In genomic region chr21:46180778-46181391, GRCh38 we compare ENCODE assay signal across 28 cellular contexts. TPM values are rescaled to one million over a fixed set of nuclear protein-coding genes. Genes with fewer than 3 reads are reported as not detected.
DNase-seq lines count a peak whose midpoint lies in the region; ATAC-seq, FAIRE-seq and TF ChIP-seq lines count a peak whose summit lies in the region.
"Had no signal": no experiment of that assay in that cellular context is flagged by ENCODE, and none has a peak within 500 bp of the region (broad histone marks: within the 10 kb centered on the region; RNA-seq: fewer than 3 reads in every experiment).

No MANE protein-coding gene starts in this region.

- 90% methylated on average over 26 of the region's 26 CpGs for WGBS in right cardiac atrium
- WGBS in esophagus muscularis mucosa, result 96% methylated on average over 5 of the region's 26 CpGs
- WGBS in spleen, 5 donors, result 89 to 94% (median 92%) methylated on average over 9 to 26 of the region's 26 CpGs
- WGBS in small intestine, 3 donors, result 90 to 94% (median 91%) methylated on average over 23 to 26 of the region's 26 CpGs

- ATAC-seq in right cardiac atrium, result no peak
- ATAC-seq: CD8-positive, alpha-beta T cell; gastrocnemius medialis; GM12878; left cardiac atrium had no signal

- FAIRE-seq in small intestine (lab: Jason Lieb, UNC), result no peak
- FAIRE-seq: GM12878, RCC 7860 had no signal

- peaks cover 6% of the 10 kb centered on the region for H3K4me1 Mint-ChIP-seq in T-helper 2 cell treated with Interferon-gamma antibody and Interleukin-4, amounts not matched to agents 5 μg/mL and 100 μg/mL, for 36 hours (ENCODE audit: low read depth)

- intact Hi-C loops in right cardiac atrium (cut with DNase I), result no loop called here
- intact Hi-C loops in esophagus muscularis mucosa (cut with DNase I), result loop anchor here (5.0 kb wide), 1 partner anchor 34 kb away; no protein-coding TSS in a partner anchor
- intact Hi-C loops in spleen (cut with DNase I; ENCODE audit: low total_unique reads), result no loop called here

- TF ChIP-seq EP300 in esophagus muscularis mucosa (IDR thresholded peaks at IDR 0.05), result no peak

- H3K9me3 Mint-ChIP-seq in T-helper 2 cell treated with Interferon-gamma antibody and Interleukin-4, amounts not matched to agents 5 μg/mL and 100 μg/mL, for 36 hours, result peaks cover 10% of the 10 kb centered on the region

- H3K36me3 ChIP-seq in right atrium auricular region (no peaks in the 10 kb centered on the region), HUES6 (ENCODE audit: control insufficient read depth, insufficient read depth, low read length) (peaks cover 5% of the 10 kb centered on the region; the same call in 1 of the 2 replicates), esophagus muscularis mucosa (peaks cover 0 to 4% (median 0%) of the 10 kb centered on the region in 4 donors), spleen (no peaks in the 10 kb centered on the region), small intestine (ENCODE audit: control insufficient read depth in 2 of 2, insufficient read depth in 2 of 2, low read length in 2 of 2) (no peaks in the 10 kb centered on the region)
- H3K36me3 ChIP-seq: BE2C, gastrocnemius medialis, upper lobe of left lung had no signal

- TF ChIP-seq POLR2A in esophagus muscularis mucosa (IDR thresholded peaks at IDR 0.05; ENCODE audit: low read depth) (no peak), spleen (IDR thresholded peaks at IDR 0.05) (no peak)

- no peak overlapping the region for H3K27ac ChIP-seq in right atrium auricular region
- H3K27ac ChIP-seq in right cardiac atrium (ENCODE audit: low read length), result no peak overlapping the region
- H3K27ac ChIP-seq in HUES6 (ENCODE audit: low read depth, low read length), result peak overlapping the region; percentile 34; the same call in 1 of the 2 replicates
- H3K27ac ChIP-seq in esophagus muscularis mucosa (replicated peaks in 1 of 4), result no peak overlapping the region
- H3K27ac ChIP-seq in spleen, result no peak overlapping the region
- no peak overlapping the region for H3K27ac ChIP-seq in small intestine (ENCODE audit: low read depth in 1 of 2, low read length in 1 of 2)
- H3K27ac ChIP-seq: gastrocnemius medialis, upper lobe of left lung had no signal

- H3K4me1 ChIP-seq in right atrium auricular region, result peaks cover 0 to 13% of the 10 kb centered on the region in 2 donors
- no peaks in the 10 kb centered on the region for H3K4me1 ChIP-seq in right cardiac atrium (ENCODE audit: control insufficient read depth, insufficient read depth, low read length)
- H3K4me1 ChIP-seq in HUES6 (ENCODE audit: control insufficient read depth, insufficient read depth, low read length), result peaks cover 21% of the 10 kb centered on the region
- peaks cover 0 to 32% (median 10%) of the 10 kb centered on the region in 4 donors for H3K4me1 ChIP-seq in esophagus muscularis mucosa
- peaks cover 0 to 25% (median 2%) of the 10 kb centered on the region in 6 donors for H3K4me1 ChIP-seq in spleen
- no peaks in the 10 kb centered on the region for H3K4me1 ChIP-seq in small intestine (ENCODE audit: control insufficient read depth in 2 of 2, insufficient read depth in 1 of 2, low read depth in 1 of 2, low read length in 1 of 2)
- H3K4me1 ChIP-seq: BE2C had no signal

- H3K36me3 Mint-ChIP-seq in T-helper 2 cell treated with Interferon-gamma antibody and Interleukin-4, amounts not matched to agents 5 μg/mL and 100 μg/mL, for 36 hours (ENCODE audit: low read depth), result peaks cover 2% of the 10 kb centered on the region

- TF ChIP-seq CTCF in right atrium auricular region (IDR thresholded peaks at IDR 0.05) (no peak), esophagus muscularis mucosa (IDR thresholded peaks at IDR 0.05) (no peak), spleen (IDR thresholded peaks at IDR 0.05 in 8 of 11, conservative IDR thresholded peaks at IDR 0.05 in 3 of 11) (no peak)

- peak; percentile 53 for DNase-seq in right atrium auricular region (ENCODE audit: low spot score)
- DNase-seq in right cardiac atrium, result no peak
- peak; percentile 64 for DNase-seq in esophagus muscularis mucosa (ENCODE audit: extremely low spot score)
- peak; percentile 71 for DNase-seq in spleen
- DNase-seq in T-helper 2 cell treated with Interferon-gamma antibody and Interleukin-4, amounts not matched to agents 5 μg/mL and 100 μg/mL, for 36 hours (ENCODE audit: low spot score), result no peak
- no peak for DNase-seq in DMS153 treated with DMSO at 0.1 percent for 48 hours (lab: John Stamatoyannopoulos, UW; ENCODE audit: unreplicated experiment)
- no peak for DNase-seq in small intestine
- DNase-seq: activated CD4-positive, alpha-beta T cell treated with anti-CD3 and anti-CD28 coated beads, Interleukin-2, amount 50 U/mL, for 1 hour; activated naive CD4-positive, alpha-beta T cell treated with anti-CD3 and anti-CD28 coated beads, Interleukin-2, amount 50 U/mL, for 16 hours; BE2C; CD8-positive, alpha-beta T cell; gastrocnemius medialis; HCEC 1CT; left cardiac atrium; NCI-H146; NCI-H345; NCI-H748 treated with DMSO at 0.1 percent for 48 hours; stimulated activated CD4-positive, alpha-beta T cell treated with anti-CD3 and anti-CD28 coated beads, Interleukin-15, amount 100 ng/mL, for 24 hours; stimulated activated CD4-positive, alpha-beta T cell treated with anti-CD3 and anti-CD28 coated beads, Interleukin-4, amount 100 ng/mL, for 4 hours; SW 1271 had no signal

- H3K27ac Mint-ChIP-seq in T-helper 2 cell treated with Interferon-gamma antibody and Interleukin-4, amounts not matched to agents 5 μg/mL and 100 μg/mL, for 36 hours, result no peak overlapping the region
- H3K27ac Mint-ChIP-seq: memory B cell had no signal

- H3K27me3 Mint-ChIP-seq in T-helper 2 cell treated with Interferon-gamma antibody and Interleukin-4, amounts not matched to agents 5 μg/mL and 100 μg/mL, for 36 hours (ENCODE audit: low read depth), result peaks cover 5% of the 10 kb centered on the region
- H3K27me3 Mint-ChIP-seq: brain, IgD-negative memory B cell had no signal

- H3K27me3 ChIP-seq in right atrium auricular region (no peaks in the 10 kb centered on the region), right cardiac atrium (ENCODE audit: control insufficient read depth, insufficient read depth) (no peaks in the 10 kb centered on the region), HUES6 (ENCODE audit: control insufficient read depth, insufficient read depth, low read length) (no peaks in the 10 kb centered on the region), esophagus muscularis mucosa (peaks cover 0 to 20% (median 0%) of the 10 kb centered on the region in 4 donors), spleen (replicated peaks in 1 of 7) (peaks cover 0 to 7% (median 0%) of the 10 kb centered on the region in 7 donors), small intestine (ENCODE audit: control insufficient read depth in 2 of 2, insufficient read depth in 2 of 2, low read length in 2 of 2) (no peaks in the 10 kb centered on the region)
- H3K27me3 ChIP-seq: BE2C, gastrocnemius medialis, upper lobe of left lung had no signal

- H3K4me3 Mint-ChIP-seq in T-helper 2 cell treated with Interferon-gamma antibody and Interleukin-4, amounts not matched to agents 5 μg/mL and 100 μg/mL, for 36 hours, result no peak overlapping the region
- H3K4me3 Mint-ChIP-seq: CD8-positive, alpha-beta T cell; memory B cell had no signal

- H3K9me3 ChIP-seq in right atrium auricular region (no peaks in the 10 kb centered on the region), right cardiac atrium (ENCODE audit: control insufficient read depth, low read length) (no peaks in the 10 kb centered on the region), HUES6 (ENCODE audit: control insufficient read depth, insufficient read depth, low read depth, low read length) (peaks cover 3% of the 10 kb centered on the region; the same call in 1 of the 2 replicates), esophagus muscularis mucosa (no peaks in the 10 kb centered on the region), spleen (peaks cover 0 to 21% (median 7%) of the 10 kb centered on the region in 8 donors), small intestine (ENCODE audit: control insufficient read depth, low read depth) (no peaks in the 10 kb centered on the region)
- H3K9me3 ChIP-seq: BE2C, gastrocnemius medialis had no signal

- H3K9ac ChIP-seq in HUES6 (ENCODE audit: low read length), result peak overlapping the region; percentile 13

- H3K4me3 ChIP-seq in right atrium auricular region (no peak overlapping the region), right cardiac atrium (ENCODE audit: low read length) (no peak overlapping the region), HUES6 (ENCODE audit: low read depth, low read length) (0 out of 2 replicates have a peak overlapping the region, but pooled peaks have one; percentile 16), esophagus muscularis mucosa (no peak overlapping the region), spleen (no peak overlapping the region), small intestine (ENCODE audit: low read depth in 1 of 2, low read length in 2 of 2) (no peak overlapping the region)
- H3K4me3 ChIP-seq: gastrocnemius medialis, GM12878, upper lobe of left lung had no signal

RNA-seq across cellular contexts. Expression of gene SPATC1L, which starts 3.4 kb away (rescaled TPM):
- total RNA-seq in right atrium auricular region (10 to 100 TPM in 1 of 2 donors, 1 to 10 TPM in 1; 8.7 to 12.5 TPM), right cardiac atrium (10 to 100 TPM in 3 of 4 donors, 1 to 10 TPM in 1; 8.8 to 12.0 (median 11.6) TPM), esophagus muscularis mucosa (10 to 100 TPM in 1 of 4 donors, 1 to 10 TPM in 3; 1.3 to 22.0 (median 7.0) TPM), spleen (10 to 100 TPM in 2 of 7 donors, 1 to 10 TPM in 5; 4.4 to 10.5 (median 7.7) TPM)
- polyA plus RNA-seq in right cardiac atrium (10.3 TPM), spleen (10 to 100 TPM; 10.8 to 13.4 (median 13.1) TPM), small intestine (10 to 100 TPM in 1 of 3 donors, 1 to 10 TPM in 2; 2.9 to 10.4 (median 5.9) TPM)

RNA-seq across cellular contexts. Expression of gene FTCD, which starts 25.5 kb away (rescaled TPM):
- total RNA-seq in right atrium auricular region (under 1 TPM in 1 of 2 donors, not detected in 1; 0.24 TPM), right cardiac atrium (1 to 10 TPM; 1.6 to 3.5 (median 2.0) TPM), esophagus muscularis mucosa (1 to 10 TPM in 2 of 4 donors, under 1 TPM in 1, not detected in 1; 0.26 to 2.5 (median 1.2) TPM), spleen (1 to 10 TPM in 1 of 7 donors, under 1 TPM in 1, not detected in 5; 0.81 to 1.7 TPM)
- polyA plus RNA-seq in right cardiac atrium (1.00 TPM), spleen (1 to 10 TPM in 1 of 3 donors, under 1 TPM in 2; 0.35 to 2.8 (median 0.38) TPM), small intestine (10 to 100 TPM in 2 of 3 donors, under 1 TPM in 1; 0.31 to 55.1 (median 22.8) TPM)
- total RNA-seq: subcutaneous adipose tissue had no signal
- polyA plus RNA-seq: IgD-negative memory B cell had no signal

RNA-seq across cellular contexts. Expression of gene LSS, which starts 47.7 kb away (rescaled TPM):
- total RNA-seq in right atrium auricular region (10 to 100 TPM; 31.4 to 36.6 TPM), right cardiac atrium (10 to 100 TPM; 55.0 to 91.9 (median 79.7) TPM), esophagus muscularis mucosa (10 to 100 TPM; 45.3 to 66.3 (median 53.1) TPM), spleen (10 to 100 TPM; 18.2 to 31.2 (median 28.8) TPM)
- polyA plus RNA-seq in right cardiac atrium (34.1 TPM), spleen (10 to 100 TPM in 1 of 3 donors, 1 to 10 TPM in 2; 6.3 to 17.5 (median 9.8) TPM), small intestine (10 to 100 TPM; 13.2 to 42.1 (median 23.9) TPM)

Comparison
In these comparisons a context has a peak if more than half of its experiments do, and no peak if none do; other contexts are left out.
1. DNase-seq: peak in right atrium auricular region (single experiment), esophagus muscularis mucosa (single experiment) and spleen (single experiment); none in right cardiac atrium (0 of 3), T-helper 2 cell treated with Interferon-gamma antibody and Interleukin-4, amounts not matched to agents 5 μg/mL and 100 μg/mL, for 36 hours (single experiment), DMS153 treated with DMSO at 0.1 percent for 48 hours (single experiment) and small intestine (single experiment).